ENCODE assay signal across 24 cellular contexts in the genomic region with DNA sequence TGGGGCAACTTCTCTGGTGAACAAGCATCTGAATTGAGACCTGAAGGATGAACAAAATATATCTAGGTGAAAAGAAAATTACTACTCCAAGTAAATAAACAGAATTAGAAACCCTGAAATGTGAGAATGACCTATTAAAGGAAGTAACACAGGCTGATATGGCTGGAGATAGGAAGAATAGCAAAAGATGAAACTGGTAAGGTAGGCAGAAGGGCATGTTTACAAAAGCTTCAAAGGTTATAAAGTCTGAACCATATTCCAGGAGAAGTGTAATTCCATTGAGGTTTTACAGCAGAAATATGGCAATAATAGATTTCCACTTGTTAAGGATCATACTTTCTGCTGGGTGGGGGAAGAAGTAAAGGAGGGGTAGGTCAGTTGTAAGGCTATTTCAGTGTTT.
"Had no signal": no experiment of that assay in that cellular context is flagged by ENCODE, and none has a peak within 500 bp of the region (broad histone marks: within the 10 kb centered on the region; RNA-seq: fewer than 3 reads in every experiment).

No MANE protein-coding gene starts in this region.

- H3K36me3 ChIP-seq: colonic mucosa, esophagus muscularis mucosa, esophagus squamous epithelium, gastrocnemius medialis, gastroesophageal sphincter, heart left ventricle, heart right ventricle had no signal

- H3K27ac ChIP-seq: colonic mucosa, coronary artery, dorsolateral prefrontal cortex, epithelial cell of prostate, esophagus muscularis mucosa, esophagus squamous epithelium, foreskin keratinocyte, gastrocnemius medialis, gastroesophageal sphincter, heart left ventricle, heart right ventricle had no signal

- H3K4me3 ChIP-seq: colonic mucosa, coronary artery, dorsolateral prefrontal cortex, esophagus muscularis mucosa, esophagus squamous epithelium, gastrocnemius medialis, gastroesophageal sphincter, heart left ventricle, heart right ventricle had no signal

- H3K27me3 ChIP-seq: colonic mucosa, dorsolateral prefrontal cortex, esophagus muscularis mucosa, esophagus squamous epithelium, foreskin keratinocyte, gastrocnemius medialis, gastroesophageal sphincter, heart left ventricle, heart right ventricle had no signal

- ATAC-seq: effector memory CD8-positive, alpha-beta T cell; esophagus mucosa; foreskin keratinocyte; gastrocnemius medialis; gastroesophageal sphincter; heart left ventricle; heart right ventricle had no signal

- DNase-seq: colonic mucosa; cortex of kidney; dermis blood vessel endothelial cell; dorsolateral prefrontal cortex; effector CD4-positive, alpha-beta T cell; effector CD8-positive, alpha-beta T cell; effector memory CD4-positive, alpha-beta T cell; effector memory CD8-positive, alpha-beta T cell; endodermal cell; erythroblast; esophagus squamous epithelium; foreskin fibroblast; foreskin keratinocyte; foreskin melanocyte; gastrocnemius medialis; glutamatergic neuron; head of caudate nucleus; heart left ventricle; heart right ventricle had no signal

- H3K4me1 ChIP-seq: colonic mucosa, esophagus muscularis mucosa, esophagus squamous epithelium, foreskin keratinocyte, gastrocnemius medialis, gastroesophageal sphincter, heart left ventricle, heart right ventricle had no signal

- H3K9me3 ChIP-seq: colonic mucosa, esophagus squamous epithelium, gastrocnemius medialis, gastroesophageal sphincter had no signal
